In genomic region chr9:120713257-120714087, GRCh38 we compare ENCODE assay signal across 1 cellular context.
TF ChIP-seq lines count a peak whose summit lies in the region.

No MANE protein-coding gene starts in this region.

TF ChIP-seq in HEK293, 187 proteins besides CTCF, POLR2A, EP300 and RAD21 (continued from another document):
- no peak for TF ChIP-seq REST (tag by site-specific recombination; IDR thresholded peaks at IDR 0.05)
- TF ChIP-seq ZBTB8A (tag by site-specific recombination; IDR thresholded peaks at IDR 0.05), result peak; percentile 42; the same call in 1 of the 2 replicates
- TF ChIP-seq ZNF416 (tag by site-specific recombination; IDR thresholded peaks at IDR 0.05), result no peak
- no peak for TF ChIP-seq ZBTB48 (tag by site-specific recombination; IDR thresholded peaks at IDR 0.05)
- no peak for TF ChIP-seq SP7 (tag by site-specific recombination; IDR thresholded peaks at IDR 0.05)
- TF ChIP-seq ZNF48 (tag by site-specific recombination; IDR thresholded peaks at IDR 0.05), result no peak
- peak; percentile 43; the same call in 1 of the 2 replicates for TF ChIP-seq GLIS2 (tag by site-specific recombination; IDR thresholded peaks at IDR 0.05)
- no peak for TF ChIP-seq ZNF175 (tag by site-specific recombination; IDR thresholded peaks at IDR 0.05)
- TF ChIP-seq ZNF37A (tag by site-specific recombination; IDR thresholded peaks at IDR 0.05), result no peak
- no peak for TF ChIP-seq SCRT2 (tag by site-specific recombination; IDR thresholded peaks at IDR 0.05)
- TF ChIP-seq BCL6B (tag by site-specific recombination; IDR thresholded peaks at IDR 0.05), result no peak
- TF ChIP-seq ZNF398 (tag by site-specific recombination; IDR thresholded peaks at IDR 0.05), result peak; percentile 30; the same call in 1 of the 2 replicates
- no peak for TF ChIP-seq ATF2 (tag by site-specific recombination; IDR thresholded peaks at IDR 0.05; ENCODE audit: low read depth)
- TF ChIP-seq ZBTB21 (tag by site-specific recombination; IDR thresholded peaks at IDR 0.05), result no peak
- TF ChIP-seq HOXD13 (CRISPR knock-in tag; IDR thresholded peaks at IDR 0.05; ENCODE audit: borderline replicate concordance), result no peak
- TF ChIP-seq ZBTB10 (tag by site-specific recombination; IDR thresholded peaks at IDR 0.05), result no peak
- TF ChIP-seq ZBTB1 (tag by site-specific recombination; IDR thresholded peaks at IDR 0.05), result no peak
- TF ChIP-seq ZNF639 (tag by site-specific recombination; IDR thresholded peaks at IDR 0.05), result no peak
- no peak for TF ChIP-seq ZNF184 (tag by site-specific recombination; IDR thresholded peaks at IDR 0.05)
- TF ChIP-seq ZNF654 (tag by site-specific recombination; IDR thresholded peaks at IDR 0.05; ENCODE audit: low read depth), result no peak
- no peak for TF ChIP-seq ZNF600 (tag by site-specific recombination; IDR thresholded peaks at IDR 0.05)
- TF ChIP-seq ZNF843 (tag by site-specific recombination; IDR thresholded peaks at IDR 0.05), result no peak
- no peak for TF ChIP-seq ZNF677 (tag by site-specific recombination; IDR thresholded peaks at IDR 0.05)
- peak; percentile 36; the same call in 1 of the 2 replicates for TF ChIP-seq PATZ1 (tag by site-specific recombination; IDR thresholded peaks at IDR 0.05)
- TF ChIP-seq ZNF335 (tag by site-specific recombination; conservative IDR thresholded peaks at IDR 0.05), result peak; percentile 84
- TF ChIP-seq BCL11A (tag by site-specific recombination; IDR thresholded peaks at IDR 0.05; ENCODE audit: low read depth), result no peak
- no peak for TF ChIP-seq MEIS1 (CRISPR knock-in tag; IDR thresholded peaks at IDR 0.05; ENCODE audit: borderline replicate concordance)
- TF ChIP-seq KLF7 (tag by site-specific recombination; IDR thresholded peaks at IDR 0.05; ENCODE audit: borderline replicate concordance), result no peak
- TF ChIP-seq ZNF521 (tag by site-specific recombination; IDR thresholded peaks at IDR 0.05), result no peak
- 0 out of 2 replicates have a peak, but pooled peaks have one; percentile 33 for TF ChIP-seq BCL11B (tag by site-specific recombination; IDR thresholded peaks at IDR 0.05; ENCODE audit: low read depth)
